13 cellular contexts compared by ENCODE assay signal in genomic region chr2:23687214-23687613, GRCh38.
A peak's percentile ranks its signal among the peaks of the same experiment; 100 is the strongest.
DNase-seq lines count a peak whose midpoint lies in the region; ATAC-seq, FAIRE-seq and TF ChIP-seq lines count a peak whose summit lies in the region.
"Had no signal": no experiment of that assay in that cellular context is flagged by ENCODE, and none has a peak within 500 bp of the region (broad histone marks: within the 10 kb centered on the region; RNA-seq: fewer than 3 reads in every experiment).

No MANE protein-coding gene starts in this region.

- H3K4me1 ChIP-seq in GM12878 (ENCODE audit: control insufficient read depth, insufficient read depth, low read length) (no peaks in the 10 kb centered on the region), psoas muscle (no peaks in the 10 kb centered on the region)
- H3K4me1 ChIP-seq: A549 had no signal

- no peaks in the 10 kb centered on the region for H4K20me1 ChIP-seq in GM12878 (ENCODE audit: control insufficient read depth, insufficient read depth)

- H3K27me3 ChIP-seq in GM12878 (replicated peaks in 1 of 2; ENCODE audit: control insufficient read depth in 2 of 2, insufficient read depth in 2 of 2, low read length in 1 of 2) = no peaks in the 10 kb centered on the region
- H3K27me3 ChIP-seq in psoas muscle (ENCODE audit: insufficient read depth in 3 of 3, low read length in 2 of 3) = peaks cover 0 to 2% (median 0%) of the 10 kb centered on the region in 3 donors
- H3K27me3 ChIP-seq: BE2C had no signal

- TF ChIP-seq CTCF in GM12878 (IDR thresholded peaks at IDR 0.05 in 2 of 3, conservative IDR thresholded peaks at IDR 0.05 in 1 of 3; ENCODE audit: control insufficient read depth in 2 of 3, extremely low read depth in 1 of 3, insufficient read depth in 1 of 3, low read depth in 3 of 3, low read length in 3 of 3) (no peak), psoas muscle (IDR thresholded peaks at IDR 0.05) (no peak)

- ATAC-seq in stimulated activated naive CD8-positive, alpha-beta T cell treated with anti-CD3 and anti-CD28 coated beads, Interleukin-15, amount 100 ng/mL, for 72 hours = peak; percentile 4
- ATAC-seq in stimulated activated naive CD8-positive, alpha-beta T cell treated with anti-CD3 and anti-CD28 coated beads, Interleukin-15, Interleukin-2, amounts not matched to agents 100 U/mL and 50 U/mL, for 24 hours = no peak
- no peak for ATAC-seq in GM12878
- ATAC-seq in psoas muscle = no peak
- ATAC-seq: A549 had no signal

- no peak overlapping the region for H3K9ac ChIP-seq in GM12878 (ENCODE audit: control insufficient read depth, insufficient read depth, low read length)
- H3K9ac ChIP-seq: GM23248 had no signal

- no peaks in the 10 kb centered on the region for H3K9me3 Mint-ChIP-seq in stimulated activated naive CD8-positive, alpha-beta T cell treated with anti-CD3 and anti-CD28 coated beads, Interleukin-15, amount 100 ng/mL, for 72 hours
- H3K9me3 Mint-ChIP-seq in activated naive CD8-positive, alpha-beta T cell treated with anti-CD3 and anti-CD28 coated beads for 36 hours = no peaks in the 10 kb centered on the region

- H3K4me2 ChIP-seq in GM12878 (ENCODE audit: control insufficient read depth, insufficient read depth) = no peak overlapping the region
- H3K4me2 ChIP-seq: A549 had no signal

- RAD21 ChIA-PET in GM12878 (lab: Charles Lee; ENCODE audit: unreplicated experiment) = no interaction called here

- no peaks in the 10 kb centered on the region for H3K36me3 Mint-ChIP-seq in activated naive CD8-positive, alpha-beta T cell treated with anti-CD3 and anti-CD28 coated beads for 36 hours

- H3K4me3 ChIP-seq in GM12878 (no peak overlapping the region), psoas muscle (no peak overlapping the region)
- H3K4me3 ChIP-seq: A549, GM23248 had no signal

- FAIRE-seq in GM12878 (lab: Jason Lieb, UNC) = no peak
- FAIRE-seq: A549, H54, HepG2 had no signal

- intact Hi-C loops in GM12878 (cut with micrococcal nuclease; ENCODE audit: unreplicated experiment) (no loop called here), psoas muscle (cut with DNase I) (no loop called here)

- H2AFZ ChIP-seq in GM12878 (ENCODE audit: control insufficient read depth, low read depth, low read length) = no peak overlapping the region
- H2AFZ ChIP-seq: GM23248 had no signal

- no peak overlapping the region for H3K4me3 Mint-ChIP-seq in stimulated activated naive CD8-positive, alpha-beta T cell treated with anti-CD3 and anti-CD28 coated beads, Interleukin-15, amount 100 ng/mL, for 72 hours
- H3K4me3 Mint-ChIP-seq in activated naive CD8-positive, alpha-beta T cell treated with anti-CD3 and anti-CD28 coated beads for 36 hours = no peak overlapping the region

- CTCF ChIA-PET in GM12878 (lab: Yijun Ruan, JAX) = no interaction called here

- H3K79me2 ChIP-seq in GM12878 (ENCODE audit: control insufficient read depth, insufficient read depth, low read length) = no peaks in the 10 kb centered on the region

- H3K36me3 ChIP-seq in GM12878 (ENCODE audit: control insufficient read depth in 2 of 2, insufficient read depth in 2 of 2, low read length in 1 of 2) (peaks cover 0 to 4% of the 10 kb centered on the region in 2 experiments; a peak in 3 of 4 replicates), psoas muscle (ENCODE audit: insufficient read depth in 1 of 2, low read depth in 1 of 2) (peaks cover 0 to 10% of the 10 kb centered on the region in 2 donors)
- H3K36me3 ChIP-seq: BE2C had no signal

- no peak for TF ChIP-seq EP300 in GM12878 (IDR thresholded peaks at IDR 0.05; ENCODE audit: borderline replicate concordance in 1 of 2, control insufficient read depth in 1 of 2, low read depth in 2 of 2, low read length in 2 of 2)

- no TSS peak for BruUV-seq in GM12878 (replicated peaks; lab: Mats Ljungman, UMichigan)

- WGBS in GM12878 (ENCODE audit: insufficient coverage, insufficient replicate concordance, low lambda C conversion rate, missing lambda C conversion rate) = 72% methylated on average over 9 of the region's 9 CpGs
- WGBS in psoas muscle, 3 donors = 90 to 94% (median 92%) methylated on average over 9 of the region's 9 CpGs

- no peak overlapping the region for H3K27ac ChIP-seq in GM12878 (ENCODE audit: control insufficient read depth, insufficient read depth)
- H3K27ac ChIP-seq in psoas muscle = no peak overlapping the region
- H3K27ac ChIP-seq: A549, GM23248 had no signal

- DNase-seq in stimulated activated naive CD8-positive, alpha-beta T cell treated with anti-CD3 and anti-CD28 coated beads, Interleukin-15, amount 100 ng/mL, for 72 hours = no peak
- DNase-seq in stimulated activated naive CD8-positive, alpha-beta T cell treated with anti-CD3 and anti-CD28 coated beads, Interleukin-15, Interleukin-2, amounts not matched to agents 100 U/mL and 50 U/mL, for 24 hours = no peak
- no peak for DNase-seq in GM12878 (ENCODE audit: low read depth, low spot score)
- DNase-seq in psoas muscle = peak; percentile 11 to 31
- DNase-seq in NCI-H2196 (lab: John Stamatoyannopoulos, UW; ENCODE audit: unreplicated experiment) = no peak
- DNase-seq in activated naive CD8-positive, alpha-beta T cell treated with anti-CD3 and anti-CD28 coated beads for 36 hours = no peak
- DNase-seq: BE2C, DMS53, GF-D8, GM23248 had no signal

- no peaks in the 10 kb centered on the region for H3K27me3 Mint-ChIP-seq in stimulated activated naive CD8-positive, alpha-beta T cell treated with anti-CD3 and anti-CD28 coated beads, Interleukin-15, amount 100 ng/mL, for 72 hours
- no peaks in the 10 kb centered on the region for H3K27me3 Mint-ChIP-seq in activated naive CD8-positive, alpha-beta T cell treated with anti-CD3 and anti-CD28 coated beads for 36 hours

- no peak for TF ChIP-seq RAD21 in GM12878 (IDR thresholded peaks at IDR 0.05; ENCODE audit: insufficient read depth, low read depth, low read length)

- TF ChIP-seq POLR2A in GM12878 (IDR thresholded peaks at IDR 0.05; ENCODE audit: low read depth, low read length) = peak; percentile 32; the same call in 1 of the 2 replicates

- H3K4me1 Mint-ChIP-seq in stimulated activated naive CD8-positive, alpha-beta T cell treated with anti-CD3 and anti-CD28 coated beads, Interleukin-15, amount 100 ng/mL, for 72 hours = peaks cover 22% of the 10 kb centered on the region
- peaks cover 1% of the 10 kb centered on the region for H3K4me1 Mint-ChIP-seq in activated naive CD8-positive, alpha-beta T cell treated with anti-CD3 and anti-CD28 coated beads for 36 hours

- POLR2A ChIA-PET in GM12878 (lab: Charles Lee) = no interaction called here

- SMC1A ChIA-PET in GM12878 (lab: Charles Lee; ENCODE audit: uncharacterized antibody, unreplicated experiment) = no interaction called here

- peak overlapping the region; percentile 67 to 76 for H3K27ac Mint-ChIP-seq in stimulated activated naive CD8-positive, alpha-beta T cell treated with anti-CD3 and anti-CD28 coated beads, Interleukin-15, amount 100 ng/mL, for 72 hours
- H3K27ac Mint-ChIP-seq in activated naive CD8-positive, alpha-beta T cell treated with anti-CD3 and anti-CD28 coated beads for 36 hours = no peak overlapping the region

- in situ Hi-C loops in GM12878 (cut with MboI) = no loop called here

- H3K9me3 ChIP-seq in GM12878 (replicated peaks; ENCODE audit: control insufficient read depth, insufficient read depth, low read length) (no peaks in the 10 kb centered on the region), psoas muscle (no peaks in the 10 kb centered on the region)
- H3K9me3 ChIP-seq: A549, BE2C had no signal

TF ChIP-seq in GM12878, 131 proteins besides CTCF, POLR2A, EP300 and RAD21:
- no peak for TF ChIP-seq EED (IDR thresholded peaks at IDR 0.05; ENCODE audit: low read depth)
- no peak for TF ChIP-seq HSF1 (IDR thresholded peaks at IDR 0.05; ENCODE audit: low read depth, low read length)
- no peak for TF ChIP-seq BACH1 (IDR thresholded peaks at IDR 0.05; ENCODE audit: borderline replicate concordance)
- TF ChIP-seq HDAC2 (IDR thresholded peaks at IDR 0.05) = no peak
- no peak for TF ChIP-seq BCL3 (IDR thresholded peaks at IDR 0.05; ENCODE audit: borderline replicate concordance, insufficient read depth, low read depth, low read length, poor library complexity, severe bottlenecking)
- TF ChIP-seq CREB1 (IDR thresholded peaks at IDR 0.05; ENCODE audit: low read depth) = no peak
- no peak for TF ChIP-seq ELK1 (IDR thresholded peaks at IDR 0.05; ENCODE audit: low read depth, low read length)

Comparison
In these comparisons a context has a peak if more than half of its experiments do, and no peak if none do; other contexts are left out.
1. DNase-seq: peak in psoas muscle (2 of 2); none in stimulated activated naive CD8-positive, alpha-beta T cell treated with anti-CD3 and anti-CD28 coated beads, Interleukin-15, amount 100 ng/mL, for 72 hours (0 of 2), stimulated activated naive CD8-positive, alpha-beta T cell treated with anti-CD3 and anti-CD28 coated beads, Interleukin-15, Interleukin-2, amounts not matched to agents 100 U/mL and 50 U/mL, for 24 hours (single experiment), GM12878 (single experiment), NCI-H2196 (single experiment) and activated naive CD8-positive, alpha-beta T cell treated with anti-CD3 and anti-CD28 coated beads for 36 hours (single experiment).